Comparison of ENCODE assay signal across 2 cellular contexts in genomic region chr20:23048283-23049200, GRCh38.
TF ChIP-seq lines count a peak whose summit lies in the region.

No MANE protein-coding gene starts in this region.

TF ChIP-seq in A549, 52 proteins besides CTCF, POLR2A, EP300 and RAD21 (continued from another document):
- TF ChIP-seq MYC (IDR thresholded peaks at IDR 0.05; ENCODE audit: borderline replicate concordance, low read length) (peak; percentile 82), CEBPB (IDR thresholded peaks at IDR 0.05) (no peak), RNF2 (IDR thresholded peaks at IDR 0.05; ENCODE audit: borderline replicate concordance, low read depth) (0 out of 2 replicates have a peak, but pooled peaks have one; percentile 78), JUNB (IDR thresholded peaks at IDR 0.05) (no peak), TFCP2L1 (CRISPR knock-in tag; IDR thresholded peaks at IDR 0.05) (no peak), ZSCAN20 (CRISPR knock-in tag; IDR thresholded peaks at IDR 0.05) (no peak), GATA3 (IDR thresholded peaks at IDR 0.05; ENCODE audit: borderline replicate concordance) (no peak; the same call in 1 of the 2 replicates), E2F6 (IDR thresholded peaks at IDR 0.05; ENCODE audit: borderline replicate concordance, low read depth) (peak; percentile 67; the same call in 1 of the 2 replicates), JUN (IDR thresholded peaks at IDR 0.05) (peak in 1 of 2 experiments; percentile 45; a peak in 1 of 5 replicates), HOXB5 (CRISPR knock-in tag; IDR thresholded peaks at IDR 0.05) (0 out of 2 replicates have a peak, but pooled peaks have one; percentile 23), ZC3H11A (IDR thresholded peaks at IDR 0.05) (no peak), EHMT2 (IDR thresholded peaks at IDR 0.05; ENCODE audit: low read depth) (no peak), HDAC2 (IDR thresholded peaks at IDR 0.05) (0 out of 2 replicates have a peak, but pooled peaks have one; percentile 10), MAFK (IDR thresholded peaks at IDR 0.05; ENCODE audit: partially characterized antibody) (no peak), NPAS2 (CRISPR knock-in tag; IDR thresholded peaks at IDR 0.05; ENCODE audit: borderline replicate concordance) (peak; percentile 27; the same call in 1 of the 2 replicates), SMC3 (IDR thresholded peaks at IDR 0.05) (peak; percentile 57), CHD4 (IDR thresholded peaks at IDR 0.05; ENCODE audit: borderline replicate concordance) (no peak)
- TF ChIP-seq, protein P1, sequence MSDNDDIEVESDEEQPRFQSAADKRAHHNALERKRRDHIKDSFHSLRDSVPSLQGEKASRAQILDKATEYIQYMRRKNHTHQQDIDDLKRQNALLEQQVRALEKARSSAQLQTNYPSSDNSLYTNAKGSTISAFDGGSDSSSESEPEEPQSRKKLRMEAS (IDR thresholded peaks at IDR 0.05), result peak; percentile 76
- TF ChIP-seq, protein P2, sequence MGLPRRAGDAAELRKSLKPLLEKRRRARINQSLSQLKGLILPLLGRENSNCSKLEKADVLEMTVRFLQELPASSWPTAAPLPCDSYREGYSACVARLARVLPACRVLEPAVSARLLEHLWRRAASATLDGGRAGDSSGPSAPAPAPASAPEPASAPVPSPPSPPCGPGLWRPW (IDR thresholded peaks at IDR 0.05), result no peak

TF ChIP-seq in SK-N-SH, 30 proteins besides CTCF, POLR2A, EP300 and RAD21 (continued from another document):
- no peak for TF ChIP-seq PBX3 (IDR thresholded peaks at IDR 0.05)
TF ChIP-seq in SK-N-SH: peak in this region for 0.
